ENCODE assay signal across 1 cellular context in genomic region chr2:20146401-20146800, GRCh38.
TF ChIP-seq lines count a peak whose summit lies in the region.

No MANE protein-coding gene starts in this region.

TF ChIP-seq in HepG2, 621 proteins besides CTCF, POLR2A, EP300 and RAD21 (continued from another document):
- TF ChIP-seq, protein P1, sequence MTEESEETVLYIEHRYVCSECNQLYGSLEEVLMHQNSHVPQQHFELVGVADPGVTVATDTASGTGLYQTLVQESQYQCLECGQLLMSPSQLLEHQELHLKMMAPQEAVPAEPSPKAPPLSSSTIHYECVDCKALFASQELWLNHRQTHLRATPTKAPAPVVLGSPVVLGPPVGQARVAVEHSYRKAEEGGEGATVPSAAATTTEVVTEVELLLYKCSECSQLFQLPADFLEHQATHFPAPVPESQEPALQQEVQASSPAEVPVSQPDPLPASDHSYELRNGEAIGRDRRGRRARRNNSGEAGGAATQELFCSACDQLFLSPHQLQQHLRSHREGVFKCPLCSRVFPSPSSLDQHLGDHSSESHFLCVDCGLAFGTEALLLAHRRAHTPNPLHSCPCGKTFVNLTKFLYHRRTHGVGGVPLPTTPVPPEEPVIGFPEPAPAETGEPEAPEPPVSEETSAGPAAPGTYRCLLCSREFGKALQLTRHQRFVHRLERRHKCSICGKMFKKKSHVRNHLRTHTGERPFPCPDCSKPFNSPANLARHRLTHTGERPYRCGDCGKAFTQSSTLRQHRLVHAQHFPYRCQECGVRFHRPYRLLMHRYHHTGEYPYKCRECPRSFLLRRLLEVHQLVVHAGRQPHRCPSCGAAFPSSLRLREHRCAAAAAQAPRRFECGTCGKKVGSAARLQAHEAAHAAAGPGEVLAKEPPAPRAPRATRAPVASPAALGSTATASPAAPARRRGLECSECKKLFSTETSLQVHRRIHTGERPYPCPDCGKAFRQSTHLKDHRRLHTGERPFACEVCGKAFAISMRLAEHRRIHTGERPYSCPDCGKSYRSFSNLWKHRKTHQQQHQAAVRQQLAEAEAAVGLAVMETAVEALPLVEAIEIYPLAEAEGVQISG (CRISPR knock-in tag; IDR thresholded peaks at IDR 0.05): no peak
TF ChIP-seq in HepG2: peak in this region for 0.
